1 cellular context compared by ENCODE assay signal in genomic region chr2:179580378-179581146, GRCh38.
TF ChIP-seq lines count a peak whose summit lies in the region.

No MANE protein-coding gene starts in this region.

TF ChIP-seq in GM23338, 12 proteins besides CTCF, POLR2A, EP300 and RAD21 (continued from another document):
- TF ChIP-seq ZNF462 (CRISPR knock-in tag; IDR thresholded peaks at IDR 0.05) = no peak
- TF ChIP-seq POLR2AphosphoS5 (IDR thresholded peaks at IDR 0.05; ENCODE audit: low read depth) = no peak
- no peak for TF ChIP-seq EZH2phosphoT487 (IDR thresholded peaks at IDR 0.05; ENCODE audit: unreplicated experiment)
- TF ChIP-seq CREB1 (CRISPR knock-in tag; IDR thresholded peaks at IDR 0.05; ENCODE audit: low read depth) = no peak
- no peak for TF ChIP-seq ZNF114 (CRISPR knock-in tag; IDR thresholded peaks at IDR 0.05)
- TF ChIP-seq ETS1 (IDR thresholded peaks at IDR 0.05) = no peak
